In genomic region chr9:137441935-137442321, GRCh38 we compare ENCODE assay signal across 10 cellular contexts. TPM values are rescaled to one million over a fixed set of nuclear protein-coding genes. Genes with fewer than 3 reads are reported as not detected.
DNase-seq lines count a peak whose midpoint lies in the region; ATAC-seq and TF ChIP-seq lines count a peak whose summit lies in the region.
"Had no signal": no experiment of that assay in that cellular context is flagged by ENCODE, and none has a peak within 500 bp of the region (broad histone marks: within the 10 kb centered on the region; RNA-seq: fewer than 3 reads in every experiment).

No MANE protein-coding gene starts in this region.

- no peak for TF ChIP-seq CTCF in glutamatergic neuron (IDR thresholded peaks at IDR 0.05; ENCODE audit: partially characterized antibody, unreplicated experiment)

- peaks cover 1% of the 10 kb centered on the region for H3K36me3 Mint-ChIP-seq in activated CD4-positive, alpha-beta memory T cell treated with anti-CD3 and anti-CD28 coated beads for 36 hours
- no peaks in the 10 kb centered on the region for H3K36me3 Mint-ChIP-seq in activated CD4-positive, alpha-beta memory T cell treated with anti-CD3 and anti-CD28 coated beads, Interleukin-2, amount 10 ng/mL, durations not matched to agents 7 days and 5 days (ENCODE audit: low read depth)
- no peaks in the 10 kb centered on the region for H3K36me3 Mint-ChIP-seq in glutamatergic neuron (ENCODE audit: unreplicated experiment)
- H3K36me3 Mint-ChIP-seq in stimulated activated effector memory CD8-positive, alpha-beta T cell treated with anti-CD3 and anti-CD28 coated beads, Interleukin-12 subunit alpha, Interleukin-12 subunit beta, amount 100 ng/mL, for 72 hours: no peaks in the 10 kb centered on the region

- intact Hi-C loops in activated CD4-positive, alpha-beta memory T cell treated with anti-CD3 and anti-CD28 coated beads for 36 hours (cut with micrococcal nuclease): no loop called here

- H3K4me1 Mint-ChIP-seq in activated CD4-positive, alpha-beta memory T cell treated with anti-CD3 and anti-CD28 coated beads for 36 hours (ENCODE audit: low read depth): peaks cover 10% of the 10 kb centered on the region
- H3K4me1 Mint-ChIP-seq in activated CD4-positive, alpha-beta memory T cell treated with anti-CD3 and anti-CD28 coated beads, Interleukin-2, amount 10 ng/mL, durations not matched to agents 7 days and 5 days: peaks cover 11% of the 10 kb centered on the region
- H3K4me1 Mint-ChIP-seq in glutamatergic neuron (ENCODE audit: low read depth, unreplicated experiment): peaks cover 6% of the 10 kb centered on the region
- H3K4me1 Mint-ChIP-seq in stimulated activated effector memory CD8-positive, alpha-beta T cell treated with anti-CD3 and anti-CD28 coated beads, Interleukin-12 subunit alpha, Interleukin-12 subunit beta, amount 100 ng/mL, for 72 hours: peaks cover 23% of the 10 kb centered on the region

- ATAC-seq in stimulated activated effector memory CD8-positive, alpha-beta T cell treated with anti-CD3 and anti-CD28 coated beads, Interleukin-12 subunit alpha, Interleukin-12 subunit beta, amount 100 ng/mL, for 72 hours: no peak
- ATAC-seq in GM21723 (IDR thresholded peaks at IDR 0.05; ENCODE audit: unreplicated experiment) (no peak), HG03095 (IDR thresholded peaks at IDR 0.05; ENCODE audit: unreplicated experiment) (no peak)

- peaks cover 11% of the 10 kb centered on the region for H3K27me3 Mint-ChIP-seq in activated CD4-positive, alpha-beta memory T cell treated with anti-CD3 and anti-CD28 coated beads for 36 hours
- H3K27me3 Mint-ChIP-seq in activated CD4-positive, alpha-beta memory T cell treated with anti-CD3 and anti-CD28 coated beads, Interleukin-2, amount 10 ng/mL, durations not matched to agents 7 days and 5 days: peaks cover 14% of the 10 kb centered on the region
- peaks cover 2% of the 10 kb centered on the region for H3K27me3 Mint-ChIP-seq in glutamatergic neuron (ENCODE audit: unreplicated experiment)

- H3K9me3 Mint-ChIP-seq in activated CD4-positive, alpha-beta memory T cell treated with anti-CD3 and anti-CD28 coated beads for 36 hours: no peaks in the 10 kb centered on the region
- no peaks in the 10 kb centered on the region for H3K9me3 Mint-ChIP-seq in activated CD4-positive, alpha-beta memory T cell treated with anti-CD3 and anti-CD28 coated beads, Interleukin-2, amount 10 ng/mL, durations not matched to agents 7 days and 5 days
- H3K9me3 Mint-ChIP-seq in glutamatergic neuron (ENCODE audit: unreplicated experiment): peaks cover 2% of the 10 kb centered on the region
- H3K9me3 Mint-ChIP-seq in stimulated activated effector memory CD8-positive, alpha-beta T cell treated with anti-CD3 and anti-CD28 coated beads, Interleukin-12 subunit alpha, Interleukin-12 subunit beta, amount 100 ng/mL, for 72 hours: no peaks in the 10 kb centered on the region

- peak overlapping the region; percentile 47 for H3K4me3 Mint-ChIP-seq in activated CD4-positive, alpha-beta memory T cell treated with anti-CD3 and anti-CD28 coated beads for 36 hours
- no peak overlapping the region for H3K4me3 Mint-ChIP-seq in activated CD4-positive, alpha-beta memory T cell treated with anti-CD3 and anti-CD28 coated beads, Interleukin-2, amount 10 ng/mL, durations not matched to agents 7 days and 5 days
- peak overlapping the region; percentile 93 for H3K4me3 Mint-ChIP-seq in glutamatergic neuron (ENCODE audit: unreplicated experiment)
- H3K4me3 Mint-ChIP-seq in stimulated activated effector memory CD8-positive, alpha-beta T cell treated with anti-CD3 and anti-CD28 coated beads, Interleukin-12 subunit alpha, Interleukin-12 subunit beta, amount 100 ng/mL, for 72 hours: peak overlapping the region; percentile 63

- no peak overlapping the region for H3K27ac Mint-ChIP-seq in activated CD4-positive, alpha-beta memory T cell treated with anti-CD3 and anti-CD28 coated beads for 36 hours
- no peak overlapping the region for H3K27ac Mint-ChIP-seq in activated CD4-positive, alpha-beta memory T cell treated with anti-CD3 and anti-CD28 coated beads, Interleukin-2, amount 10 ng/mL, durations not matched to agents 7 days and 5 days
- H3K27ac Mint-ChIP-seq in glutamatergic neuron (ENCODE audit: unreplicated experiment): no peak overlapping the region
- no peak overlapping the region for H3K27ac Mint-ChIP-seq in stimulated activated effector memory CD8-positive, alpha-beta T cell treated with anti-CD3 and anti-CD28 coated beads, Interleukin-12 subunit alpha, Interleukin-12 subunit beta, amount 100 ng/mL, for 72 hours

- POLR2A ChIA-PET in activated CD4-positive, alpha-beta memory T cell treated with anti-CD3 and anti-CD28 coated beads for 36 hours (lab: Charles Lee): no interaction called here
- POLR2A ChIA-PET in activated CD4-positive, alpha-beta memory T cell treated with anti-CD3 and anti-CD28 coated beads, Interleukin-2, amount 10 ng/mL, durations not matched to agents 7 days and 5 days (lab: Charles Lee): interaction anchor here (2.1 kb wide), 1 partner anchor 19 kb away, joined by 8 read pairs; the partner anchor contains the start of genes EXD3 and NOXA1

- no peak for DNase-seq in activated CD4-positive, alpha-beta memory T cell treated with anti-CD3 and anti-CD28 coated beads for 36 hours
- no peak for DNase-seq in activated CD4-positive, alpha-beta memory T cell treated with anti-CD3 and anti-CD28 coated beads, Interleukin-2, amount 10 ng/mL, durations not matched to agents 7 days and 5 days
- DNase-seq in RPMI8226: peak; percentile 51
- DNase-seq in glutamatergic neuron: no peak
- no peak for DNase-seq in stimulated activated effector memory CD8-positive, alpha-beta T cell treated with anti-CD3 and anti-CD28 coated beads, Interleukin-12 subunit alpha, Interleukin-12 subunit beta, amount 100 ng/mL, for 72 hours (ENCODE audit: low spot score in 2 of 2)
- no peak for DNase-seq in middle frontal gyrus (ENCODE audit: extremely low spot score, low spot score)
- DNase-seq: NCI-H446 had no signal

- CTCF ChIA-PET in activated CD4-positive, alpha-beta memory T cell treated with anti-CD3 and anti-CD28 coated beads for 36 hours (lab: Charles Lee): interaction anchor here (1.0 to 3.1 kb wide), 2 partner anchors 19 to 109 kb away, joined by 3 to 15 read pairs; partner anchors contain the start of genes EXD3 and NOXA1
- CTCF ChIA-PET in activated CD4-positive, alpha-beta memory T cell treated with anti-CD3 and anti-CD28 coated beads, Interleukin-2, amount 10 ng/mL, durations not matched to agents 7 days and 5 days (lab: Charles Lee): interaction anchor here (1.1 to 2.6 kb wide), 2 partner anchors 19 to 155 kb away, joined by 3 to 19 read pairs; partner anchors contain the start of genes EXD3 and NOXA1

RNA-seq across cellular contexts. Expression of gene ENTPD8, which starts 0.8 kb away (rescaled TPM):
- not detected for total RNA-seq in activated CD4-positive, alpha-beta memory T cell treated with anti-CD3 and anti-CD28 coated beads for 36 hours
- total RNA-seq in activated CD4-positive, alpha-beta memory T cell treated with anti-CD3 and anti-CD28 coated beads, Interleukin-2, amount 10 ng/mL, durations not matched to agents 7 days and 5 days: not detected
- 1.0 TPM for total RNA-seq in glutamatergic neuron (ENCODE audit: unreplicated experiment)
- total RNA-seq: SK-MEL-5 had no signal

RNA-seq across cellular contexts. Expression of gene NSMF, which starts 17.2 kb away (rescaled TPM):
- total RNA-seq in activated CD4-positive, alpha-beta memory T cell treated with anti-CD3 and anti-CD28 coated beads for 36 hours: 10 to 100 TPM; 29.9 to 31.6 TPM
- total RNA-seq in activated CD4-positive, alpha-beta memory T cell treated with anti-CD3 and anti-CD28 coated beads, Interleukin-2, amount 10 ng/mL, durations not matched to agents 7 days and 5 days: 10 to 100 TPM; 29.0 to 31.9 TPM
- total RNA-seq in glutamatergic neuron (ENCODE audit: unreplicated experiment): 131 TPM

RNA-seq across cellular contexts. Expression of gene NOXA1, which starts 18.7 kb away (rescaled TPM):
- total RNA-seq in activated CD4-positive, alpha-beta memory T cell treated with anti-CD3 and anti-CD28 coated beads for 36 hours: 1 to 10 TPM; 1.1 TPM
- total RNA-seq in activated CD4-positive, alpha-beta memory T cell treated with anti-CD3 and anti-CD28 coated beads, Interleukin-2, amount 10 ng/mL, durations not matched to agents 7 days and 5 days: under 1 TPM; 0.50 to 0.73 TPM
- 2.6 TPM for total RNA-seq in glutamatergic neuron (ENCODE audit: unreplicated experiment)

RNA-seq across cellular contexts. Expression of gene EXD3, which starts 19.0 kb away (rescaled TPM):
- total RNA-seq in activated CD4-positive, alpha-beta memory T cell treated with anti-CD3 and anti-CD28 coated beads for 36 hours: 10 to 100 TPM; 13.5 to 13.6 TPM
- total RNA-seq in activated CD4-positive, alpha-beta memory T cell treated with anti-CD3 and anti-CD28 coated beads, Interleukin-2, amount 10 ng/mL, durations not matched to agents 7 days and 5 days: 10 to 100 TPM; 17.9 to 18.1 TPM
- total RNA-seq in glutamatergic neuron (ENCODE audit: unreplicated experiment): 24.5 TPM
